13 cellular contexts compared by ENCODE assay signal in the genomic region with DNA sequence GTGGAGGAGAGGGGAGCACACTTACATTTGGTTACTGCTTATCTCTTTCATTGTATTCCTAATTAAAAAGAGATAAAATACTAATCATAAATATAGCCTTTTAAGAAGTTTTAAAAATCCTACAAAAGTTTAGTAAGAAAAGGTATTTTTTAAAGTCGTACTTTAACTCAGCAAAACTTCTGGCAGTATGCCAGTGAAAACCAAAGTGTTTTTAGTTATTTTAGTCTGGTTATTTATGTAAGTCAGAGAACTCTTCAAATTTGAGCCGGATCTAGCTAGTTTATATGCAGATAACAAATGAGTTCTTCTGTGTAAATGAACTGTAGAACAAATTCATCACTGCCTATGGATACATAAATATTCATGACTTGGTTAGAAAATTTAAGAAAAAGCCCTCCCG. TPM values are rescaled to one million over a fixed set of nuclear protein-coding genes. Genes with fewer than 3 reads are reported as not detected.
DNase-seq lines count a peak whose midpoint lies in the region; ATAC-seq and TF ChIP-seq lines count a peak whose summit lies in the region.
"Had no signal": no experiment of that assay in that cellular context is flagged by ENCODE, and none has a peak within 500 bp of the region (broad histone marks: within the 10 kb centered on the region; RNA-seq: fewer than 3 reads in every experiment).

No MANE protein-coding gene starts in this region.

- H3K27me3 ChIP-seq in ascending aorta, result no peaks in the 10 kb centered on the region

- intact Hi-C loops in activated CD8-positive, alpha-beta T cell treated with anti-CD3 and anti-CD28 coated beads for 36 hours (cut with micrococcal nuclease), result no loop called here
- intact Hi-C loops in ascending aorta (cut with DNase I) (loop anchor here (2.0 to 5.0 kb wide), 2 partner anchors 64 to 237 kb away; a partner anchor contains a TSS), posterior vena cava (cut with DNase I) (loop anchor here in 1 of 2 donors (5.0 kb wide), 1 partner anchor 727 kb away; no protein-coding TSS in a partner anchor)

- DNase-seq in activated CD8-positive, alpha-beta T cell treated with anti-CD3 and anti-CD28 coated beads for 36 hours, result no peak
- DNase-seq in activated CD8-positive, alpha-beta T cell treated with anti-CD3 and anti-CD28 coated beads, Interleukin-2, amount 10 ng/mL, durations not matched to agents 7 days and 5 days, result no peak
- DNase-seq in ascending aorta (ENCODE audit: low spot score in 2 of 2), result no peak
- DNase-seq in stimulated activated naive B cell treated with anti-CD40 and anti-IgM and Interleukin-4, amounts not matched to agents 10 μg/mL and 1 μg/mL and 100 μg/mL, for 72 hours, result no peak
- DNase-seq in NCI-H524 treated with DMSO at 0.1 percent for 48 hours (lab: John Stamatoyannopoulos, UW), result no peak
- DNase-seq in posterior vena cava (ENCODE audit: low spot score), result no peak
- no peak for DNase-seq in naive thymus-derived CD8-positive, alpha-beta T cell
- DNase-seq: endodermal cell; NCI-H1105; SIG-M5; stimulated activated CD4-positive, alpha-beta T cell treated with anti-CD3 and anti-CD28 coated beads, Interleukin-12 subunit alpha, Interleukin-12 subunit beta, amount 100 ng/mL, for 4 hours had no signal

- no peak overlapping the region for H3K4me3 Mint-ChIP-seq in activated CD8-positive, alpha-beta T cell treated with anti-CD3 and anti-CD28 coated beads for 36 hours
- H3K4me3 Mint-ChIP-seq in activated CD8-positive, alpha-beta T cell treated with anti-CD3 and anti-CD28 coated beads, Interleukin-2, amount 10 ng/mL, durations not matched to agents 7 days and 5 days, result no peak overlapping the region
- peak overlapping the region; percentile 76 for H3K4me3 Mint-ChIP-seq in stimulated activated naive B cell treated with anti-CD40 and anti-IgM and Interleukin-4, amounts not matched to agents 10 μg/mL and 1 μg/mL and 100 μg/mL, for 72 hours
- H3K4me3 Mint-ChIP-seq in naive thymus-derived CD8-positive, alpha-beta T cell, result no peak overlapping the region
- H3K4me3 Mint-ChIP-seq: endodermal cell had no signal

- H3K27ac ChIP-seq in ascending aorta, result peak overlapping the region; percentile 53 to 60

- POLR2A ChIA-PET in activated CD8-positive, alpha-beta T cell treated with anti-CD3 and anti-CD28 coated beads for 36 hours (lab: Charles Lee), result interaction anchor here (1.1 kb wide), 1 partner anchor 8 kb away, joined by 4 read pairs; no protein-coding TSS in a partner anchor
- POLR2A ChIA-PET in activated CD8-positive, alpha-beta T cell treated with anti-CD3 and anti-CD28 coated beads, Interleukin-2, amount 10 ng/mL, durations not matched to agents 7 days and 5 days (lab: Charles Lee), result no interaction called here
- POLR2A ChIA-PET in naive thymus-derived CD8-positive, alpha-beta T cell (lab: Charles Lee), result no interaction called here

- ATAC-seq in activated CD8-positive, alpha-beta T cell treated with anti-CD3 and anti-CD28 coated beads for 36 hours, result no peak
- no peak for ATAC-seq in activated CD8-positive, alpha-beta T cell treated with anti-CD3 and anti-CD28 coated beads, Interleukin-2, amount 10 ng/mL, durations not matched to agents 7 days and 5 days
- peak; percentile 10 for ATAC-seq in HG02870 (IDR thresholded peaks at IDR 0.05; ENCODE audit: unreplicated experiment)
- ATAC-seq in stimulated activated naive B cell treated with anti-CD40 and anti-IgM and Interleukin-4, amounts not matched to agents 10 μg/mL and 1 μg/mL and 100 μg/mL, for 72 hours (replicated peaks), result peak in 1 of 2 donors; percentile 4
- no peak for ATAC-seq in naive thymus-derived CD8-positive, alpha-beta T cell

- H3K27ac Mint-ChIP-seq in activated CD8-positive, alpha-beta T cell treated with anti-CD3 and anti-CD28 coated beads for 36 hours, result peak overlapping the region; percentile 73
- no peak overlapping the region for H3K27ac Mint-ChIP-seq in activated CD8-positive, alpha-beta T cell treated with anti-CD3 and anti-CD28 coated beads, Interleukin-2, amount 10 ng/mL, durations not matched to agents 7 days and 5 days
- peak overlapping the region; percentile 57 for H3K27ac Mint-ChIP-seq in stimulated activated naive B cell treated with anti-CD40 and anti-IgM and Interleukin-4, amounts not matched to agents 10 μg/mL and 1 μg/mL and 100 μg/mL, for 72 hours
- peak overlapping the region in 1 of 10 donors; percentile 46 for H3K27ac Mint-ChIP-seq in naive thymus-derived CD8-positive, alpha-beta T cell
- H3K27ac Mint-ChIP-seq: endodermal cell had no signal

- no peaks in the 10 kb centered on the region for H3K27me3 Mint-ChIP-seq in activated CD8-positive, alpha-beta T cell treated with anti-CD3 and anti-CD28 coated beads for 36 hours
- no peaks in the 10 kb centered on the region for H3K27me3 Mint-ChIP-seq in activated CD8-positive, alpha-beta T cell treated with anti-CD3 and anti-CD28 coated beads, Interleukin-2, amount 10 ng/mL, durations not matched to agents 7 days and 5 days (ENCODE audit: low read depth)
- no peaks in the 10 kb centered on the region for H3K27me3 Mint-ChIP-seq in stimulated activated naive B cell treated with anti-CD40 and anti-IgM and Interleukin-4, amounts not matched to agents 10 μg/mL and 1 μg/mL and 100 μg/mL, for 72 hours
- H3K27me3 Mint-ChIP-seq in naive thymus-derived CD8-positive, alpha-beta T cell, result no peaks in the 10 kb centered on the region

- peaks cover 31% of the 10 kb centered on the region for H3K36me3 Mint-ChIP-seq in activated CD8-positive, alpha-beta T cell treated with anti-CD3 and anti-CD28 coated beads for 36 hours (ENCODE audit: low read depth)
- peaks cover 37% of the 10 kb centered on the region for H3K36me3 Mint-ChIP-seq in activated CD8-positive, alpha-beta T cell treated with anti-CD3 and anti-CD28 coated beads, Interleukin-2, amount 10 ng/mL, durations not matched to agents 7 days and 5 days (ENCODE audit: low read depth)
- peaks cover 8 to 18% of the 10 kb centered on the region in 2 donors for H3K36me3 Mint-ChIP-seq in stimulated activated naive B cell treated with anti-CD40 and anti-IgM and Interleukin-4, amounts not matched to agents 10 μg/mL and 1 μg/mL and 100 μg/mL, for 72 hours
- H3K36me3 Mint-ChIP-seq in naive thymus-derived CD8-positive, alpha-beta T cell, result peaks cover 3 to 59% (median 35%) of the 10 kb centered on the region in 3 donors

- no peak for TF ChIP-seq CTCF in activated CD8-positive, alpha-beta T cell treated with anti-CD3 and anti-CD28 coated beads for 36 hours (IDR thresholded peaks at IDR 0.05)
- no peak for TF ChIP-seq CTCF in ascending aorta (IDR thresholded peaks at IDR 0.05)

- CTCF ChIA-PET in activated CD8-positive, alpha-beta T cell treated with anti-CD3 and anti-CD28 coated beads for 36 hours (lab: Charles Lee), result no interaction called here
- CTCF ChIA-PET in activated CD8-positive, alpha-beta T cell treated with anti-CD3 and anti-CD28 coated beads, Interleukin-2, amount 10 ng/mL, durations not matched to agents 7 days and 5 days (lab: Charles Lee), result no interaction called here

- peaks cover 15% of the 10 kb centered on the region for H3K4me1 Mint-ChIP-seq in activated CD8-positive, alpha-beta T cell treated with anti-CD3 and anti-CD28 coated beads for 36 hours (ENCODE audit: low read depth)
- H3K4me1 Mint-ChIP-seq in activated CD8-positive, alpha-beta T cell treated with anti-CD3 and anti-CD28 coated beads, Interleukin-2, amount 10 ng/mL, durations not matched to agents 7 days and 5 days (ENCODE audit: low read depth), result peaks cover 2% of the 10 kb centered on the region
- H3K4me1 Mint-ChIP-seq in stimulated activated naive B cell treated with anti-CD40 and anti-IgM and Interleukin-4, amounts not matched to agents 10 μg/mL and 1 μg/mL and 100 μg/mL, for 72 hours, result peaks cover 10 to 30% of the 10 kb centered on the region in 2 donors
- peaks cover 0 to 14% (median 0%) of the 10 kb centered on the region in 4 donors for H3K4me1 Mint-ChIP-seq in naive thymus-derived CD8-positive, alpha-beta T cell

- no peaks in the 10 kb centered on the region for H3K36me3 ChIP-seq in ascending aorta

- H3K4me3 ChIP-seq in ascending aorta, result peak overlapping the region in 1 of 2 donors; percentile 16
- H3K4me3 ChIP-seq: lung had no signal

- peaks cover 3 to 27% of the 10 kb centered on the region in 2 donors for H3K4me1 ChIP-seq in ascending aorta

- no peaks in the 10 kb centered on the region for H3K9me3 ChIP-seq in ascending aorta

- H3K9me3 Mint-ChIP-seq in activated CD8-positive, alpha-beta T cell treated with anti-CD3 and anti-CD28 coated beads for 36 hours, result no peaks in the 10 kb centered on the region
- H3K9me3 Mint-ChIP-seq in activated CD8-positive, alpha-beta T cell treated with anti-CD3 and anti-CD28 coated beads, Interleukin-2, amount 10 ng/mL, durations not matched to agents 7 days and 5 days (ENCODE audit: insufficient read depth), result no peaks in the 10 kb centered on the region
- H3K9me3 Mint-ChIP-seq in stimulated activated naive B cell treated with anti-CD40 and anti-IgM and Interleukin-4, amounts not matched to agents 10 μg/mL and 1 μg/mL and 100 μg/mL, for 72 hours, result peaks cover 0 to 1% of the 10 kb centered on the region in 2 donors
- H3K9me3 Mint-ChIP-seq in naive thymus-derived CD8-positive, alpha-beta T cell, result no peaks in the 10 kb centered on the region
- H3K9me3 Mint-ChIP-seq: endodermal cell had no signal

RNA-seq across cellular contexts. Expression of a gene that starts 36.5 kb away (rescaled TPM):
- not detected for total RNA-seq in activated CD8-positive, alpha-beta T cell treated with anti-CD3 and anti-CD28 coated beads for 36 hours
- under 1 TPM; 0.18 to 0.32 TPM for total RNA-seq in activated CD8-positive, alpha-beta T cell treated with anti-CD3 and anti-CD28 coated beads, Interleukin-2, amount 10 ng/mL, durations not matched to agents 7 days and 5 days
- total RNA-seq in ascending aorta, result not detected
- total RNA-seq in posterior vena cava, result under 1 TPM in 1 of 2 donors, not detected in 1; 0.93 TPM
- under 1 TPM; 0.49 to 0.75 TPM for total RNA-seq in naive thymus-derived CD8-positive, alpha-beta T cell
- polyA plus RNA-seq in naive thymus-derived CD8-positive, alpha-beta T cell, result under 1 TPM; 0.27 to 0.39 (median 0.39) TPM

Comparison
In these comparisons a context has a peak if more than half of its experiments do, and no peak if none do; other contexts are left out.
1. H3K4me3 Mint-ChIP-seq: peak in stimulated activated naive B cell treated with anti-CD40 and anti-IgM and Interleukin-4, amounts not matched to agents 10 μg/mL and 1 μg/mL and 100 μg/mL, for 72 hours (2 of 2); none in activated CD8-positive, alpha-beta T cell treated with anti-CD3 and anti-CD28 coated beads for 36 hours (single experiment), activated CD8-positive, alpha-beta T cell treated with anti-CD3 and anti-CD28 coated beads, Interleukin-2, amount 10 ng/mL, durations not matched to agents 7 days and 5 days (single experiment) and naive thymus-derived CD8-positive, alpha-beta T cell (0 of 10).